In genomic region chr3:89042251-89042650, GRCh38 we compare ENCODE assay signal across 19 cellular contexts.
"Had no signal": no experiment of that assay in that cellular context is flagged by ENCODE, and none has a peak within 500 bp of the region (broad histone marks: within the 10 kb centered on the region; RNA-seq: fewer than 3 reads in every experiment).

No MANE protein-coding gene starts in this region.

- H3K36me3 Mint-ChIP-seq: activated naive CD8-positive, alpha-beta T cell; naive thymus-derived CD4-positive, alpha-beta T cell; WTC11 had no signal

- H3K4me1 Mint-ChIP-seq: naive thymus-derived CD4-positive, alpha-beta T cell had no signal

- H3K27me3 Mint-ChIP-seq: activated CD8-positive, alpha-beta T cell treated with anti-CD3 and anti-CD28 coated beads for 36 hours; activated naive CD8-positive, alpha-beta T cell; naive thymus-derived CD4-positive, alpha-beta T cell had no signal

- H3K9me3 Mint-ChIP-seq: endodermal cell, WTC11 had no signal

- H3K36me3 ChIP-seq: suprapubic skin had no signal

- H3K27ac ChIP-seq: suprapubic skin had no signal

- H3K27me3 ChIP-seq: suprapubic skin had no signal

- FAIRE-seq: bronchial epithelial cell, islet of Langerhans, TTC549 had no signal

- DNase-seq: activated CD4-positive, alpha-beta T cell treated with anti-CD3 and anti-CD28 coated beads for 4 hours; activated CD8-positive, alpha-beta T cell treated with anti-CD3 and anti-CD28 coated beads for 36 hours; activated gamma-delta T cell; activated T-cell treated with anti-CD3 and anti-CD28 coated beads, Interleukin-2, amount 50 U/mL, for 48 hours; amygdala; endodermal cell; left colon; naive thymus-derived CD4-positive, alpha-beta T cell; stimulated activated CD4-positive, alpha-beta T cell treated with anti-CD3 and anti-CD28 coated beads, Interleukin-15, amount 100 ng/mL, for 24 hours; stimulated activated CD4-positive, alpha-beta T cell treated with anti-CD3 and anti-CD28 coated beads, Interleukin-4, amount 100 ng/mL, for 24 hours; stimulated activated naive CD4-positive, alpha-beta T cell treated with Interleukin-2 at 50 U/mL for 16 hours; T-helper 2 cell; trophoblast cell had no signal

- H3K4me3 ChIP-seq: suprapubic skin had no signal

- ATAC-seq: activated CD8-positive, alpha-beta T cell treated with anti-CD3 and anti-CD28 coated beads for 36 hours; left colon; naive thymus-derived CD4-positive, alpha-beta T cell; WTC11 had no signal

- H3K9me3 ChIP-seq: suprapubic skin had no signal

- H3K27ac Mint-ChIP-seq: activated CD8-positive, alpha-beta T cell treated with anti-CD3 and anti-CD28 coated beads for 36 hours; activated naive CD8-positive, alpha-beta T cell; endodermal cell; naive thymus-derived CD4-positive, alpha-beta T cell; WTC11 had no signal

- H3K4me1 ChIP-seq: suprapubic skin had no signal

- H3K4me3 Mint-ChIP-seq: activated CD8-positive, alpha-beta T cell treated with anti-CD3 and anti-CD28 coated beads for 36 hours; activated naive CD8-positive, alpha-beta T cell; endodermal cell; naive thymus-derived CD4-positive, alpha-beta T cell; WTC11 had no signal
